In genomic region chr15:29126821-29127461, GRCh38 we compare ENCODE assay signal across 15 cellular contexts.
DNase-seq lines count a peak whose midpoint lies in the region; ATAC-seq and TF ChIP-seq lines count a peak whose summit lies in the region.
"Had no signal": no experiment of that assay in that cellular context is flagged by ENCODE, and none has a peak within 500 bp of the region (broad histone marks: within the 10 kb centered on the region; RNA-seq: fewer than 3 reads in every experiment).

No MANE protein-coding gene starts in this region.

- H3K9me3 ChIP-seq in DOHH2 (ENCODE audit: control insufficient read depth, insufficient read depth, low read length) (no peaks in the 10 kb centered on the region), lower lobe of right lung (no peaks in the 10 kb centered on the region), T-helper 17 cell (ENCODE audit: control insufficient read depth, low read length, poor library complexity, severe bottlenecking) (no peaks in the 10 kb centered on the region), PC-9 (ENCODE audit: insufficient read depth, low read depth) (no peaks in the 10 kb centered on the region)
- H3K9me3 ChIP-seq: suprapubic skin had no signal

- no peaks in the 10 kb centered on the region for H3K27me3 ChIP-seq in DOHH2 (ENCODE audit: control insufficient read depth, low read length)
- no peaks in the 10 kb centered on the region for H3K27me3 ChIP-seq in lower lobe of right lung (ENCODE audit: low read depth)
- peaks cover 30% of the 10 kb centered on the region; the same call in 1 of the 2 replicates for H3K27me3 ChIP-seq in PC-9 (ENCODE audit: insufficient read depth, low read depth)
- H3K27me3 ChIP-seq: dorsolateral prefrontal cortex had no signal

- H3K36me3 ChIP-seq in DOHH2 (ENCODE audit: control insufficient read depth, low read length) (no peaks in the 10 kb centered on the region), lower lobe of right lung (no peaks in the 10 kb centered on the region), PC-9 (ENCODE audit: low read depth) (no peaks in the 10 kb centered on the region)
- H3K36me3 ChIP-seq: suprapubic skin had no signal

- peak; percentile 20 for DNase-seq in Jurkat, Clone E6-1 (ENCODE audit: low read depth, low spot score)
- DNase-seq in astrocyte of the cerebellum (ENCODE audit: low read depth) (no peak), lower lobe of right lung (peak; percentile 36), NCI-H748 treated with DMSO at 0.1 percent for 48 hours (lab: John Stamatoyannopoulos, UW) (no peak), T-helper 17 cell (no peak), PC-9 (no peak)
- DNase-seq: activated T-cell treated with anti-CD3 and anti-CD28 coated beads, Interleukin-2, amount 50 U/mL, for 1 hour; foreskin fibroblast; NCI-H1048; NCI-H446 treated with DMSO at 0.1 percent for 48 hours had no signal

- no peak overlapping the region for H2AFZ ChIP-seq in PC-9

- POLR2A ChIA-PET in PC-9 (lab: Charles Lee; ENCODE audit: unreplicated experiment): no interaction called here

- H3K27ac ChIP-seq in DOHH2 (ENCODE audit: low read depth, low read length) (no peak overlapping the region), lower lobe of right lung (no peak overlapping the region), PC-9 (no peak overlapping the region)
- H3K27ac ChIP-seq: dorsolateral prefrontal cortex, suprapubic skin had no signal

- H3K9me2 ChIP-seq in DOHH2 (replicated peaks; ENCODE audit: control insufficient read depth, low read length) (no peaks in the 10 kb centered on the region), PC-9 (ENCODE audit: insufficient read depth) (no peaks in the 10 kb centered on the region)

- H3K79me2 ChIP-seq in DOHH2 (ENCODE audit: control insufficient read depth, low read length) (no peaks in the 10 kb centered on the region), PC-9 (ENCODE audit: low read depth) (no peaks in the 10 kb centered on the region)

- H3K4me1 Mint-ChIP-seq in T-helper 17 cell: peaks cover 2% of the 10 kb centered on the region

- H3K4me3 ChIP-seq in DOHH2 (ENCODE audit: low read length) (no peak overlapping the region), astrocyte of the cerebellum (ENCODE audit: low read depth, low read length) (no peak overlapping the region), lower lobe of right lung (no peak overlapping the region), PC-9 (no peak overlapping the region)
- H3K4me3 ChIP-seq in Jurkat, Clone E6-1 (ENCODE audit: low read length): no peak overlapping the region
- H3K4me3 ChIP-seq: dorsolateral prefrontal cortex, suprapubic skin had no signal

- no peaks in the 10 kb centered on the region for H3K4me1 ChIP-seq in DOHH2 (ENCODE audit: control insufficient read depth, low read length)
- no peaks in the 10 kb centered on the region for H3K4me1 ChIP-seq in lower lobe of right lung
- H3K4me1 ChIP-seq in PC-9 (replicated peaks; ENCODE audit: insufficient read depth): no peaks in the 10 kb centered on the region
- H3K4me1 ChIP-seq: suprapubic skin had no signal

- in situ Hi-C loops in astrocyte of the cerebellum (cut with HindIII; ENCODE audit: low sequenced_read_pairs): no loop called here

- peak; percentile 21 for TF ChIP-seq CTCF in DOHH2 (IDR thresholded peaks at IDR 0.05; ENCODE audit: low read depth, low read length, poor library complexity, severe bottlenecking)
- peak; percentile 21 for TF ChIP-seq CTCF in astrocyte of the cerebellum (IDR thresholded peaks at IDR 0.05; ENCODE audit: low read depth, low read length, missing control alignments)
- TF ChIP-seq CTCF in lower lobe of right lung (IDR thresholded peaks at IDR 0.05): no peak
- TF ChIP-seq CTCF in PC-9 (conservative IDR thresholded peaks at IDR 0.05): no peak

- no peak overlapping the region for H3K27ac Mint-ChIP-seq in T-helper 17 cell
- H3K27ac Mint-ChIP-seq: naive thymus-derived CD8-positive, alpha-beta T cell had no signal

- no peaks in the 10 kb centered on the region for H3K36me3 Mint-ChIP-seq in T-helper 17 cell (ENCODE audit: low read depth)
- H3K36me3 Mint-ChIP-seq: naive thymus-derived CD8-positive, alpha-beta T cell had no signal

- H3K27me3 Mint-ChIP-seq in T-helper 17 cell: peaks cover 14% of the 10 kb centered on the region

- intact Hi-C loops in lower lobe of right lung (cut with DNase I) (no loop called here), PC-9 (cut with micrococcal nuclease; ENCODE audit: unreplicated experiment) (no loop called here)

- no TSS peak for BruUV-seq in PC-9 (replicated peaks; lab: Mats Ljungman, UMichigan)

- H3K4me2 ChIP-seq in DOHH2 (ENCODE audit: low read length) (no peak overlapping the region), PC-9 (no peak overlapping the region)

- H3F3A ChIP-seq in DOHH2 (ENCODE audit: control insufficient read depth, insufficient read depth) (no peaks in the 10 kb centered on the region), PC-9 (ENCODE audit: insufficient read depth, low read depth) (no peaks in the 10 kb centered on the region)

- no peak overlapping the region for H3K4me3 Mint-ChIP-seq in T-helper 17 cell
- H3K4me3 Mint-ChIP-seq: naive thymus-derived CD8-positive, alpha-beta T cell had no signal

- H4K20me1 ChIP-seq in DOHH2 (ENCODE audit: control insufficient read depth, insufficient read depth, low read depth, low read length): no peaks in the 10 kb centered on the region
- H4K20me1 ChIP-seq in PC-9 (ENCODE audit: insufficient read depth): no peaks in the 10 kb centered on the region

- CTCF ChIA-PET in PC-9 (lab: Charles Lee): no interaction called here

- no peak for ATAC-seq in lower lobe of right lung
- no peak for ATAC-seq in GM19328 (IDR thresholded peaks at IDR 0.05; ENCODE audit: unreplicated experiment)
- no peak for ATAC-seq in T-helper 17 cell
- ATAC-seq: naive thymus-derived CD8-positive, alpha-beta T cell had no signal

Comparison
In these comparisons a context has a peak if more than half of its experiments do, and no peak if none do; other contexts are left out.
1. CTCF ChIP-seq: peak in DOHH2 (single experiment) and astrocyte of the cerebellum (single experiment); none in lower lobe of right lung (single experiment) and PC-9 (single experiment).
2. DNase-seq: peak in Jurkat, Clone E6-1 (single experiment) and lower lobe of right lung (single experiment); none in astrocyte of the cerebellum (single experiment), NCI-H748 treated with DMSO at 0.1 percent for 48 hours (single experiment), T-helper 17 cell (0 of 3) and PC-9 (0 of 2).